ENCODE assay signal across 8 cellular contexts in the genomic region with DNA sequence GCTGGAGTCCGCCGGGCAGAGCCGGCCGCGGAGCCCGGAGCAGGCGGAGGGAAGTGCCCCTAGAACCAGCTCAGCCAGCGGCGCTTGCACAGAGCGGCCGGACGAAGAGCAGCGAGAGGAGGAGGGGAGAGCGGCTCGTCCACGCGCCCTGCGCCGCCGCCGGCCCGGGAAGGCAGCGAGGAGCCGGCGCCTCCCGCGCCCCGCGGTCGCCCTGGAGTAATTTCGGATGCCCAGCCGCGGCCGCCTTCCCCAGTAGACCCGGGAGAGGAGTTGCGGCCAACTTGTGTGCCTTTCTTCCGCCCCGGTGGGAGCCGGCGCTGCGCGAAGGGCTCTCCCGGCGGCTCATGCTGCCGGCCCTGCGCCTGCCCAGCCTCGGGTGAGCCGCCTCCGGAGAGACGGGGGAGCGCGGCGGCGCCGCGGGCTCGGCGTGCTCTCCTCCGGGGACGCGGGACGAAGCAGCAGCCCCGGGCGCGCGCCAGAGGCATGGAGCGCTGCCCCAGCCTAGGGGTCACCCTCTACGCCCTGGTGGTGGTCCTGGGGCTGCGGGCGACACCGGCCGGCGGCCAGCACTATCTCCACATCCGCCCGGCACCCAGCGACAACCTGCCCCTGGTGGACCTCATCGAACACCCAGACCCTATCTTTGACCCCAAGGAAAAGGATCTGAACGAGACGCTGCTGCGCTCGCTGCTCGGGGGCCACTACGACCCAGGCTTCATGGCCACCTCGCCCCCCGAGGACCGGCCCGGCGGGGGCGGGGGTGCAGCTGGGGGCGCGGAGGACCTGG. TPM values are rescaled to one million over a fixed set of nuclear protein-coding genes. Genes with fewer than 3 reads are reported as not detected.
DNase-seq lines count a peak whose midpoint lies in the region; ATAC-seq lines count a peak whose summit lies in the region.

No MANE protein-coding gene starts in this region.

- H3K27ac ChIP-seq in SJSA1: peak overlapping the region; percentile 4; the same call in 1 of the 2 replicates

- peaks cover 3% of the 10 kb centered on the region; the same call in 1 of the 2 replicates for H3K9me3 ChIP-seq in SJSA1 (replicated peaks)

- peaks cover 38% of the 10 kb centered on the region for H3K27me3 ChIP-seq in SJSA1 (replicated peaks)

- H3K36me3 ChIP-seq in SJSA1: no peaks in the 10 kb centered on the region

- peak overlapping the region; percentile 52 for H3K4me3 ChIP-seq in SJSA1

- no peaks in the 10 kb centered on the region for H3K9me3 Mint-ChIP-seq in activated naive CD8-positive, alpha-beta T cell treated with anti-CD3 and anti-CD28 coated beads, Interleukin-2, amount 50 U/mL, for 24 hours

- ATAC-seq in HG03442 (IDR thresholded peaks at IDR 0.05; ENCODE audit: unreplicated experiment) (peak; percentile 39), left ventricle myocardium superior (peak; percentile 86), GM21825 (IDR thresholded peaks at IDR 0.05; ENCODE audit: unreplicated experiment) (no peak)
- ATAC-seq in activated naive CD8-positive, alpha-beta T cell treated with anti-CD3 and anti-CD28 coated beads, Interleukin-2, amount 50 U/mL, for 24 hours: peak; percentile 48

- peaks cover 32% of the 10 kb centered on the region for H3K27me3 Mint-ChIP-seq in activated naive CD8-positive, alpha-beta T cell treated with anti-CD3 and anti-CD28 coated beads, Interleukin-2, amount 50 U/mL, for 24 hours

- H3K36me3 Mint-ChIP-seq in activated naive CD8-positive, alpha-beta T cell treated with anti-CD3 and anti-CD28 coated beads, Interleukin-2, amount 50 U/mL, for 24 hours (ENCODE audit: low read depth): no peaks in the 10 kb centered on the region

- H3K4me3 Mint-ChIP-seq in activated naive CD8-positive, alpha-beta T cell treated with anti-CD3 and anti-CD28 coated beads, Interleukin-2, amount 50 U/mL, for 24 hours: peak overlapping the region; percentile 69

- peaks cover 31% of the 10 kb centered on the region for H3K4me1 Mint-ChIP-seq in activated naive CD8-positive, alpha-beta T cell treated with anti-CD3 and anti-CD28 coated beads, Interleukin-2, amount 50 U/mL, for 24 hours

- no peak overlapping the region for H3K27ac Mint-ChIP-seq in activated naive CD8-positive, alpha-beta T cell treated with anti-CD3 and anti-CD28 coated beads, Interleukin-2, amount 50 U/mL, for 24 hours

- intact Hi-C loops in left ventricle myocardium superior (cut with micrococcal nuclease): loop anchor here (10.0 kb wide), 1 partner anchor 181 kb away; no protein-coding TSS in a partner anchor

- peaks cover 54% of the 10 kb centered on the region for H3K4me1 ChIP-seq in SJSA1 (replicated peaks)

- DNase-seq in DMS 273 treated with DMSO at 0.1 percent for 48 hours (lab: John Stamatoyannopoulos, UW): peak; percentile 57
- peak; percentile 84 to 92 for DNase-seq in SJSA1 (ENCODE audit: low read depth in 1 of 2, low spot score in 2 of 2)
- peak; percentile 57 for DNase-seq in activated naive CD8-positive, alpha-beta T cell treated with anti-CD3 and anti-CD28 coated beads, Interleukin-2, amount 50 U/mL, for 24 hours
- peak; percentile 72 for DNase-seq in left ventricle myocardium superior
- DNase-seq in pons (ENCODE audit: low spot score): peak; percentile 19
- no peak for DNase-seq in HT-29 (ENCODE audit: low spot score)

RNA-seq across cellular contexts. Expression of a gene that starts 0.4 kb away (rescaled TPM):
- 11.0 and 13.2 TPM in 2 replicates for total RNA-seq in SJSA1 (2014; rRNA removed; shearing (Covaris generic))
- 0.22 TPM for total RNA-seq in left ventricle myocardium superior
- not detected in 2 replicates for total RNA-seq in HT-29 (2014; rRNA removed; shearing (Covaris generic))
